1 cellular context compared by ENCODE assay signal in genomic region chr5:107384256-107384655, GRCh38.
TF ChIP-seq lines count a peak whose summit lies in the region.

No MANE protein-coding gene starts in this region.

TF ChIP-seq in IMR-90, 13 proteins besides CTCF, POLR2A, EP300 and RAD21 (continued from another document):
- TF ChIP-seq MAZ (IDR thresholded peaks at IDR 0.05; ENCODE audit: borderline replicate concordance, low read depth, low read length) (no peak), MXI1 (IDR thresholded peaks at IDR 0.05; ENCODE audit: borderline replicate concordance, low read depth, low read length) (no peak), USF2 (IDR thresholded peaks at IDR 0.05; ENCODE audit: low read depth, low read length) (no peak), CEBPB (IDR thresholded peaks at IDR 0.05; ENCODE audit: low read depth, low read length) (no peak), SMC3 (IDR thresholded peaks at IDR 0.05; ENCODE audit: low read depth, low read length) (no peak), RCOR1 (IDR thresholded peaks at IDR 0.05; ENCODE audit: insufficient replicate concordance, low read length) (no peak), RFX5 (IDR thresholded peaks at IDR 0.05; ENCODE audit: low read depth, low read length) (no peak), CHD1 (IDR thresholded peaks at IDR 0.05; ENCODE audit: low read depth, low read length) (no peak), MAFK (IDR thresholded peaks at IDR 0.05; ENCODE audit: low read depth, low read length) (no peak)
